Comparison of ENCODE assay signal across 1 cellular context in the genomic region with DNA sequence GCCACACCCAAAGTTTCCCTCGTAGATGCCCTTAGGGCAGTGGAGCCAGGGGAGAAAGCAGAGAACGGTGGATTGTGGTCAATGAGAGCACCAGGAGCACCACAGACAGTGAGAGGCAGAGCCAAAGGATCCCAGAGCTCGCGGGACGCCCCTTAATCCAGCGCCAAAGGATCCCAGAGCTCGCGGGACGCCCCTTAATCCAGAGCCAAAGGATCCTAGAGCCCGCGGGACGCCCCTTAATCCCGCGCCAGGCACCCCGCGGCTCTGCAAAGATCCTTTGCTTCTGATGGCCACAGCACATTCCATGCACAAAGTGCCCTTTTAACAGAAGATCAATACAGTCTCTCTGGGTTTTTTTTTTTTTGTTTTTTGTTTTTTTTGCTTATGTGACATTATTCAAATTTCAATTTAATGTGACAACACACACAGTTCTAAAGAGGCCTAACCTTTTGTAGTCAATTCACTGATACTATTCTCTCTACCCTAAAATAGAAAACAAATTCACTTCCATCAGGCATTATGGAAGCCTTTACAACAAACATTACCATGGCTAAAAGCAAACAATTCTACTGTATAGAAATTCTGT.
TF ChIP-seq lines count a peak whose summit lies in the region.

No MANE protein-coding gene starts in this region.

TF ChIP-seq in WTC11, 78 proteins besides CTCF, POLR2A, EP300 and RAD21:
- TF ChIP-seq, protein P1, sequence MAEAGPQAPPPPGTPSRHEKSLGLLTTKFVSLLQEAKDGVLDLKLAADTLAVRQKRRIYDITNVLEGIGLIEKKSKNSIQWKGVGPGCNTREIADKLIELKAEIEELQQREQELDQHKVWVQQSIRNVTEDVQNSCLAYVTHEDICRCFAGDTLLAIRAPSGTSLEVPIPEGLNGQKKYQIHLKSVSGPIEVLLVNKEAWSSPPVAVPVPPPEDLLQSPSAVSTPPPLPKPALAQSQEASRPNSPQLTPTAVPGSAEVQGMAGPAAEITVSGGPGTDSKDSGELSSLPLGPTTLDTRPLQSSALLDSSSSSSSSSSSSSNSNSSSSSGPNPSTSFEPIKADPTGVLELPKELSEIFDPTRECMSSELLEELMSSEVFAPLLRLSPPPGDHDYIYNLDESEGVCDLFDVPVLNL (CRISPR knock-in tag; IDR thresholded peaks at IDR 0.05; ENCODE audit: borderline replicate concordance, low read depth): no peak
- no peak for TF ChIP-seq ATF1 (CRISPR knock-in tag; IDR thresholded peaks at IDR 0.05)
- TF ChIP-seq NR2C2 (CRISPR knock-in tag; IDR thresholded peaks at IDR 0.05): no peak
- TF ChIP-seq, protein P2, sequence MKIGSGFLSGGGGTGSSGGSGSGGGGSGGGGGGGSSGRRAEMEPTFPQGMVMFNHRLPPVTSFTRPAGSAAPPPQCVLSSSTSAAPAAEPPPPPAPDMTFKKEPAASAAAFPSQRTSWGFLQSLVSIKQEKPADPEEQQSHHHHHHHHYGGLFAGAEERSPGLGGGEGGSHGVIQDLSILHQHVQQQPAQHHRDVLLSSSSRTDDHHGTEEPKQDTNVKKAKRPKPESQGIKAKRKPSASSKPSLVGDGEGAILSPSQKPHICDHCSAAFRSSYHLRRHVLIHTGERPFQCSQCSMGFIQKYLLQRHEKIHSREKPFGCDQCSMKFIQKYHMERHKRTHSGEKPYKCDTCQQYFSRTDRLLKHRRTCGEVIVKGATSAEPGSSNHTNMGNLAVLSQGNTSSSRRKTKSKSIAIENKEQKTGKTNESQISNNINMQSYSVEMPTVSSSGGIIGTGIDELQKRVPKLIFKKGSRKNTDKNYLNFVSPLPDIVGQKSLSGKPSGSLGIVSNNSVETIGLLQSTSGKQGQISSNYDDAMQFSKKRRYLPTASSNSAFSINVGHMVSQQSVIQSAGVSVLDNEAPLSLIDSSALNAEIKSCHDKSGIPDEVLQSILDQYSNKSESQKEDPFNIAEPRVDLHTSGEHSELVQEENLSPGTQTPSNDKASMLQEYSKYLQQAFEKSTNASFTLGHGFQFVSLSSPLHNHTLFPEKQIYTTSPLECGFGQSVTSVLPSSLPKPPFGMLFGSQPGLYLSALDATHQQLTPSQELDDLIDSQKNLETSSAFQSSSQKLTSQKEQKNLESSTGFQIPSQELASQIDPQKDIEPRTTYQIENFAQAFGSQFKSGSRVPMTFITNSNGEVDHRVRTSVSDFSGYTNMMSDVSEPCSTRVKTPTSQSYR (CRISPR knock-in tag; IDR thresholded peaks at IDR 0.05): no peak
- TF ChIP-seq, protein P3, sequence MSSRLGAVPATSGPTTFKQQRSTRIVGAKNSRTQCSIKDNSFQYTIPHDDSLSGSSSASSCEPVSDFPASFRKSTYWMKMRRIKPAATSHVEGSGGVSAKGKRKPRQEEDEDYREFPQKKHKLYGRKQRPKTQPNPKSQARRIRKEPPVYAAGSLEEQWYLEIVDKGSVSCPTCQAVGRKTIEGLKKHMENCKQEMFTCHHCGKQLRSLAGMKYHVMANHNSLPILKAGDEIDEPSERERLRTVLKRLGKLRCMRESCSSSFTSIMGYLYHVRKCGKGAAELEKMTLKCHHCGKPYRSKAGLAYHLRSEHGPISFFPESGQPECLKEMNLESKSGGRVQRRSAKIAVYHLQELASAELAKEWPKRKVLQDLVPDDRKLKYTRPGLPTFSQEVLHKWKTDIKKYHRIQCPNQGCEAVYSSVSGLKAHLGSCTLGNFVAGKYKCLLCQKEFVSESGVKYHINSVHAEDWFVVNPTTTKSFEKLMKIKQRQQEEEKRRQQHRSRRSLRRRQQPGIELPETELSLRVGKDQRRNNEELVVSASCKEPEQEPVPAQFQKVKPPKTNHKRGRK (CRISPR knock-in tag; IDR thresholded peaks at IDR 0.05; ENCODE audit: borderline replicate concordance): no peak
- no peak for TF ChIP-seq ZNF396 (CRISPR knock-in tag; IDR thresholded peaks at IDR 0.05; ENCODE audit: borderline replicate concordance)
- TF ChIP-seq ZNF317 (CRISPR knock-in tag; IDR thresholded peaks at IDR 0.05; ENCODE audit: borderline replicate concordance, low read depth): no peak
- no peak for TF ChIP-seq NR1H2 (CRISPR knock-in tag; IDR thresholded peaks at IDR 0.05)
- TF ChIP-seq, protein P4, sequence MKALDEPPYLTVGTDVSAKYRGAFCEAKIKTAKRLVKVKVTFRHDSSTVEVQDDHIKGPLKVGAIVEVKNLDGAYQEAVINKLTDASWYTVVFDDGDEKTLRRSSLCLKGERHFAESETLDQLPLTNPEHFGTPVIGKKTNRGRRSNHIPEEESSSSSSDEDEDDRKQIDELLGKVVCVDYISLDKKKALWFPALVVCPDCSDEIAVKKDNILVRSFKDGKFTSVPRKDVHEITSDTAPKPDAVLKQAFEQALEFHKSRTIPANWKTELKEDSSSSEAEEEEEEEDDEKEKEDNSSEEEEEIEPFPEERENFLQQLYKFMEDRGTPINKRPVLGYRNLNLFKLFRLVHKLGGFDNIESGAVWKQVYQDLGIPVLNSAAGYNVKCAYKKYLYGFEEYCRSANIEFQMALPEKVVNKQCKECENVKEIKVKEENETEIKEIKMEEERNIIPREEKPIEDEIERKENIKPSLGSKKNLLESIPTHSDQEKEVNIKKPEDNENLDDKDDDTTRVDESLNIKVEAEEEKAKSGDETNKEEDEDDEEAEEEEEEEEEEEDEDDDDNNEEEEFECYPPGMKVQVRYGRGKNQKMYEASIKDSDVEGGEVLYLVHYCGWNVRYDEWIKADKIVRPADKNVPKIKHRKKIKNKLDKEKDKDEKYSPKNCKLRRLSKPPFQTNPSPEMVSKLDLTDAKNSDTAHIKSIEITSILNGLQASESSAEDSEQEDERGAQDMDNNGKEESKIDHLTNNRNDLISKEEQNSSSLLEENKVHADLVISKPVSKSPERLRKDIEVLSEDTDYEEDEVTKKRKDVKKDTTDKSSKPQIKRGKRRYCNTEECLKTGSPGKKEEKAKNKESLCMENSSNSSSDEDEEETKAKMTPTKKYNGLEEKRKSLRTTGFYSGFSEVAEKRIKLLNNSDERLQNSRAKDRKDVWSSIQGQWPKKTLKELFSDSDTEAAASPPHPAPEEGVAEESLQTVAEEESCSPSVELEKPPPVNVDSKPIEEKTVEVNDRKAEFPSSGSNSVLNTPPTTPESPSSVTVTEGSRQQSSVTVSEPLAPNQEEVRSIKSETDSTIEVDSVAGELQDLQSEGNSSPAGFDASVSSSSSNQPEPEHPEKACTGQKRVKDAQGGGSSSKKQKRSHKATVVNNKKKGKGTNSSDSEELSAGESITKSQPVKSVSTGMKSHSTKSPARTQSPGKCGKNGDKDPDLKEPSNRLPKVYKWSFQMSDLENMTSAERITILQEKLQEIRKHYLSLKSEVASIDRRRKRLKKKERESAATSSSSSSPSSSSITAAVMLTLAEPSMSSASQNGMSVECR (CRISPR knock-in tag; IDR thresholded peaks at IDR 0.05; ENCODE audit: borderline replicate concordance): no peak
- no peak for TF ChIP-seq RORB (CRISPR knock-in tag; IDR thresholded peaks at IDR 0.05)
- TF ChIP-seq TP53 (CRISPR knock-in tag; IDR thresholded peaks at IDR 0.05): no peak
- TF ChIP-seq, protein P5, sequence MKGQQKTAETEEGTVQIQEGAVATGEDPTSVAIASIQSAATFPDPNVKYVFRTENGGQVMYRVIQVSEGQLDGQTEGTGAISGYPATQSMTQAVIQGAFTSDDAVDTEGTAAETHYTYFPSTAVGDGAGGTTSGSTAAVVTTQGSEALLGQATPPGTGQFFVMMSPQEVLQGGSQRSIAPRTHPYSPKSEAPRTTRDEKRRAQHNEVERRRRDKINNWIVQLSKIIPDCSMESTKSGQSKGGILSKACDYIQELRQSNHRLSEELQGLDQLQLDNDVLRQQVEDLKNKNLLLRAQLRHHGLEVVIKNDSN (CRISPR knock-in tag; IDR thresholded peaks at IDR 0.05): no peak
- TF ChIP-seq NFE2L1 (CRISPR knock-in tag; IDR thresholded peaks at IDR 0.05): no peak
